8 cellular contexts compared by ENCODE assay signal in the genomic region with DNA sequence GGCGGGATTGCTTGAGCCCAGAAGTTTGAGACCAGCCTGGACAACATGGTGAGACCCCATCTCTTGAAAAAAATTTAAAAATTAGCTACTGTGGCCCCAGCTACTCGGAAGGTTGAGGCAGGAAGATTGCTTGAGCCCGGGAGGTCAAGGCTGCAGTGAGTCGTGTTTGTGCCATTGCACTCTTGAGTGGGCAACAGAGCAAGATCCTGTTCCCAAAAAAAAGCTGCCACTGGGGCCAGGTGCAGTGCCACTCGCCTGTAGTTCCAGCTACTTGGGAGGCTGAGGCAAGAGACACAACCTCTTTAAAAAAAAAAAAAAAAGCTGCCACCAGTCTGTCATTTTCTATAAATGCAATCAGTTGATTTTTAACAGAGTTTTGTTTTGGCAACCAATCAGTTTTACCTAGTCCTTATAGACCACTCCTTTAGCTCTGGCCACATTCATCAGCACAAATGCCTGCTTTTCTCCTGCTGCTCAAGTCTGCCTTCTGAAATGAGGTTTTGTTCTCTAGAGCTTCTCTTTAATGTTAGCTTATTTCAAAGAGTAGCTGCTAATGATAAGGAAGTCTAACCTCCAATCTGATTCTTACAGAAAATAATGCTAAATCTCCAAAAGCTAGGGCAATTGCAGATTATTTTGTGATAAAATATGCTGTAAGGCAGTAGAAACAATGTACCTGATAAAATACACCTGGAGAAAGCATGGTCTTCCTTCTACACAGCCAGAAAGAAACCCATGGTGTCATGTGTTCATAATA.
DNase-seq lines count a peak whose midpoint lies in the region; ATAC-seq, FAIRE-seq and TF ChIP-seq lines count a peak whose summit lies in the region.

No MANE protein-coding gene starts in this region.

- ATAC-seq in body of pancreas (no peak), pancreas (peak in 3 of 4 donors; percentile 17 to 38 (median 22)), HG02642 (IDR thresholded peaks at IDR 0.05; ENCODE audit: poor library complexity, unreplicated experiment) (no peak), GM21390 (IDR thresholded peaks at IDR 0.05; ENCODE audit: unreplicated experiment) (no peak), GM21360 (IDR thresholded peaks at IDR 0.05; ENCODE audit: unreplicated experiment) (no peak)

- intact Hi-C loops in body of pancreas (cut with DNase I): no loop called here
- intact Hi-C loops in pancreas (cut with DNase I): no loop called here
- intact Hi-C loops in ovary (cut with DNase I): no loop called here

- no peaks in the 10 kb centered on the region for H3K9me2 ChIP-seq in DOHH2 (replicated peaks; ENCODE audit: control insufficient read depth, low read length)

- H3K4me2 ChIP-seq in DOHH2 (ENCODE audit: low read length): peak overlapping the region; percentile 83

- TF ChIP-seq POLR2A in body of pancreas (IDR thresholded peaks at IDR 0.05) (peak in 1 of 3 donors; percentile 21), ovary (IDR thresholded peaks at IDR 0.05) (no peak)

- no peaks in the 10 kb centered on the region for H3K27me3 ChIP-seq in DOHH2 (ENCODE audit: control insufficient read depth, low read length)
- no peaks in the 10 kb centered on the region for H3K27me3 ChIP-seq in body of pancreas
- H3K27me3 ChIP-seq in pancreas: no peaks in the 10 kb centered on the region
- no peaks in the 10 kb centered on the region for H3K27me3 ChIP-seq in ovary

- no peaks in the 10 kb centered on the region for H3K9me3 ChIP-seq in DOHH2 (ENCODE audit: control insufficient read depth, insufficient read depth, low read length)
- no peaks in the 10 kb centered on the region for H3K9me3 ChIP-seq in KOPT-K1 (ENCODE audit: insufficient read depth, low read length, poor library complexity, severe bottlenecking)
- no peaks in the 10 kb centered on the region for H3K9me3 ChIP-seq in body of pancreas
- no peaks in the 10 kb centered on the region for H3K9me3 ChIP-seq in pancreas
- no peaks in the 10 kb centered on the region for H3K9me3 ChIP-seq in ovary

- H3K4me1 ChIP-seq in DOHH2 (ENCODE audit: control insufficient read depth, low read length): peaks cover 74% of the 10 kb centered on the region
- peaks cover 62% of the 10 kb centered on the region for H3K4me1 ChIP-seq in body of pancreas
- H3K4me1 ChIP-seq in pancreas: peaks cover 14 to 48% (median 34%) of the 10 kb centered on the region in 3 donors
- peaks cover 13% of the 10 kb centered on the region for H3K4me1 ChIP-seq in ovary (ENCODE audit: insufficient read depth)

- H3K36me3 ChIP-seq in DOHH2 (ENCODE audit: control insufficient read depth, low read length): no peaks in the 10 kb centered on the region
- peaks cover 3% of the 10 kb centered on the region; the same call in 1 of the 2 replicates for H3K36me3 ChIP-seq in KOPT-K1 (ENCODE audit: insufficient read depth, low read length)
- H3K36me3 ChIP-seq in body of pancreas (replicated peaks in 1 of 2; ENCODE audit: insufficient read depth in 1 of 2, low read depth in 2 of 2): no peaks in the 10 kb centered on the region
- no peaks in the 10 kb centered on the region for H3K36me3 ChIP-seq in pancreas
- no peaks in the 10 kb centered on the region for H3K36me3 ChIP-seq in ovary

- TF ChIP-seq CTCF in DOHH2 (IDR thresholded peaks at IDR 0.05; ENCODE audit: low read depth, low read length, poor library complexity, severe bottlenecking) (no peak), body of pancreas (IDR thresholded peaks at IDR 0.05) (no peak), pancreas (IDR thresholded peaks at IDR 0.05) (no peak), ovary (IDR thresholded peaks at IDR 0.05) (no peak)

- H3F3A ChIP-seq in DOHH2 (ENCODE audit: control insufficient read depth, insufficient read depth): peaks cover 18% of the 10 kb centered on the region

- 69 to 74% methylated on average over 5 of the region's 5 CpGs for WGBS in body of pancreas, 2 donors
- 69 to 71% methylated on average over 5 of the region's 5 CpGs for WGBS in pancreas, 2 donors
- WGBS in ovary, 3 donors: 84 to 90% (median 84%) methylated on average over 5 of the region's 5 CpGs

- H3K79me2 ChIP-seq in DOHH2 (ENCODE audit: control insufficient read depth, low read length): peaks cover 15% of the 10 kb centered on the region

- peak overlapping the region; percentile 78 for H3K27ac ChIP-seq in DOHH2 (ENCODE audit: low read depth, low read length)
- H3K27ac ChIP-seq in KOPT-K1 (ENCODE audit: low read depth, low read length, poor library complexity, severe bottlenecking): peak overlapping the region; percentile 80
- H3K27ac ChIP-seq in body of pancreas: peak overlapping the region; percentile 82 to 95 (median 84)
- peak overlapping the region; percentile 66 to 83 (median 78) for H3K27ac ChIP-seq in pancreas
- H3K27ac ChIP-seq in ovary: peak overlapping the region in 1 of 2 donors; percentile 44

- H4K20me1 ChIP-seq in DOHH2 (ENCODE audit: control insufficient read depth, insufficient read depth, low read depth, low read length): no peaks in the 10 kb centered on the region

- H3K4me3 ChIP-seq in DOHH2 (ENCODE audit: low read length) (peak overlapping the region; percentile 68), body of pancreas (no peak overlapping the region), pancreas (peak overlapping the region in 1 of 4 donors; percentile 26), ovary (no peak overlapping the region)

- FAIRE-seq in pancreas (lab: Jason Lieb, UNC): no peak

- DNase-seq in body of pancreas: no peak
- no peak for DNase-seq in pancreas
- no peak for DNase-seq in ovary

- TF ChIP-seq EP300 in ovary (IDR thresholded peaks at IDR 0.05): no peak

Comparison
In these comparisons a context has a peak if more than half of its experiments do, and no peak if none do; other contexts are left out.
1. ATAC-seq: peak in pancreas (3 of 4); none in body of pancreas (single experiment), HG02642 (single experiment), GM21390 (single experiment) and GM21360 (single experiment).